ENCODE assay signal across 9 cellular contexts in the genomic region with DNA sequence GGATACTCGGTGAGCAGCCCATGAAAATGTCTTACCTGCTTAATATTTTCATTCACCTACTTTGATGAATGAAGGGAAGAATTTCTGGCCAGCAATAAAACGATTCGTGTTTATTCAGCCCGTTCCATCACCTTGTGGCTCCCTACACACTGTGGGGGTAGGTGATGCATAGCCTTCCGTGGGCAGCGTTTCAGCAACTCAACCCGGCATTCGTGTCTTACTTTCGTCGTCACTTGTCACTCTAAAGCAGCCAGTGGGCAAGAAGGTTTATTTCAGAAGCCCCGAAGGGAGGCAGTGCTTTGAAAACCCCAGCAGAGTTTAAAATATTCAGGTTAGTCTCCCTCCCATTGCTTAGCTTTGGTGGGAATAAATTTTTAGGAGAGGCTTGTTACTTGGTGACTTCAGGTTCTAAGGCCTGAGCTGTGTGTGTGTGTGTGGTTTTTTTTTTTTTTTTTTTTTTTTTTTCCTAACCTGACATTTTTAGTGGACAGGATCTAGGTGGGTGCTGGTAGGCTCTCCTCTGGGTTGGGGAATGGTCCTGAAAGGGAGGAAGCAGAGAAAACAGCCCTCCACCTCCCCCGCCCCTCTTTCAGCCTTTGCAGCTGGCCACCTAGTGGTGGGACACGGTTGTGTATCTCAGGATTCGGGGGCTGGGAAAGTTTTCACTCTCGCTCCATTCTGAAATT. TPM values are rescaled to one million over a fixed set of nuclear protein-coding genes. Genes with fewer than 3 reads are reported as not detected.
DNase-seq lines count a peak whose midpoint lies in the region; ATAC-seq, FAIRE-seq and TF ChIP-seq lines count a peak whose summit lies in the region.
"Had no signal": no experiment of that assay in that cellular context is flagged by ENCODE, and none has a peak within 500 bp of the region (broad histone marks: within the 10 kb centered on the region; RNA-seq: fewer than 3 reads in every experiment).

No MANE protein-coding gene starts in this region.

- H3K79me2 ChIP-seq in keratinocyte (ENCODE audit: control insufficient read depth, insufficient read depth, low read length), result peaks cover 16% of the 10 kb centered on the region

- H3K4me1 Mint-ChIP-seq in WTC11, result peaks cover 51% of the 10 kb centered on the region

- no peaks in the 10 kb centered on the region for H3K27me3 ChIP-seq in keratinocyte (ENCODE audit: control insufficient read depth, extremely low read depth, insufficient read depth, low read length)

- dilution Hi-C loops in keratinocyte (cut with MboI; ENCODE audit: extremely low pct_ligation_motif_present, low sequenced_read_pairs), result loop anchor here (25.0 kb wide), 1 partner anchor 203 kb away; no protein-coding TSS in a partner anchor

- H3K9me3 Mint-ChIP-seq in WTC11, result no peaks in the 10 kb centered on the region

- H3K9me3 ChIP-seq in keratinocyte (ENCODE audit: control insufficient read depth, low read depth, low read length), result no peaks in the 10 kb centered on the region

- H3K4me1 ChIP-seq in keratinocyte (ENCODE audit: control insufficient read depth, extremely low read depth, insufficient read depth, low read length), result peaks cover 34% of the 10 kb centered on the region

- H3K27ac Mint-ChIP-seq in WTC11, result no peak overlapping the region

- no peaks in the 10 kb centered on the region for H3K9me1 ChIP-seq in keratinocyte (ENCODE audit: control insufficient read depth, extremely low read depth, insufficient read depth, low read length)

- H4K20me1 ChIP-seq in keratinocyte (ENCODE audit: control insufficient read depth, extremely low read depth, insufficient read depth, low read length), result no peaks in the 10 kb centered on the region

- FAIRE-seq in D721Med (lab: Jason Lieb, UNC), result no peak
- FAIRE-seq in keratinocyte (lab: Jason Lieb, UNC), result no peak
- FAIRE-seq: endometrium had no signal

- in situ Hi-C loops in KBM-7 (cut with MboI; ENCODE audit: low pct_unique_long_range_greater_than_20kb, low sequenced_read_pairs), result loop anchor here (25.0 kb wide), 1 partner anchor 203 kb away; no protein-coding TSS in a partner anchor

- no peaks in the 10 kb centered on the region for H3K36me3 ChIP-seq in keratinocyte (ENCODE audit: control insufficient read depth in 2 of 2, extremely low read depth in 1 of 2, insufficient read depth in 2 of 2, low read length in 2 of 2)

- no peak for DNase-seq in D721Med (ENCODE audit: insufficient read length, low spot score)
- DNase-seq in KBM-7, result peak; percentile 58
- DNase-seq in WTC11 (ENCODE audit: low spot score), result peak; percentile 80
- DNase-seq in central memory CD4-positive, alpha-beta T cell, result peak; percentile 58
- DNase-seq in keratinocyte (ENCODE audit: low read depth, low spot score), result no peak
- DNase-seq in stimulated activated CD4-positive, alpha-beta T cell treated with anti-CD3 and anti-CD28 coated beads, Interleukin-12 subunit alpha, Interleukin-12 subunit beta, amount 100 ng/mL, for 48 hours (ENCODE audit: low read depth in 2 of 3, low spot score in 1 of 3), result peak in 2 of 3 donors; percentile 48 to 50
- DNase-seq in NCI-H2107 (lab: John Stamatoyannopoulos, UW), result no peak

- peak overlapping the region; percentile 82 for H3K4me3 Mint-ChIP-seq in WTC11

- H3K9ac ChIP-seq in keratinocyte (ENCODE audit: control insufficient read depth, extremely low read depth, insufficient read depth, low read length), result peak overlapping the region; percentile 70

- H3K36me3 Mint-ChIP-seq in WTC11, result no peaks in the 10 kb centered on the region

- H2AFZ ChIP-seq in keratinocyte (ENCODE audit: control insufficient read depth, low read length), result peak overlapping the region; percentile 17

- peak overlapping the region; percentile 63 to 94 (median 91) for H3K4me3 ChIP-seq in keratinocyte (ENCODE audit: control insufficient read depth in 2 of 3, extremely low read depth in 1 of 3, insufficient read depth in 2 of 3, low read depth in 1 of 3, low read length in 3 of 3)

- H3K27me3 Mint-ChIP-seq in WTC11 (ENCODE audit: low read depth), result peaks cover 18% of the 10 kb centered on the region

- no peak overlapping the region for H3K27ac ChIP-seq in keratinocyte (ENCODE audit: control insufficient read depth, insufficient read depth, low read length)

- TF ChIP-seq CTCF in D721Med (IDR thresholded peaks at IDR 0.05; ENCODE audit: insufficient read depth, missing control alignments) (peak; percentile 78), WTC11 (IDR thresholded peaks at IDR 0.05) (peak; percentile 86), keratinocyte (optimal IDR thresholded peaks at IDR 0.05 in 1 of 3, IDR thresholded peaks at IDR 0.05 in 1 of 3, conservative IDR thresholded peaks at IDR 0.05 in 1 of 3; ENCODE audit: extremely low read depth in 1 of 3, insufficient read depth in 2 of 3, low read length in 3 of 3) (peak; percentile 81 to 91 (median 84))

- H3K4me2 ChIP-seq in keratinocyte (ENCODE audit: control insufficient read depth, extremely low read depth, insufficient read depth, low read depth, low read length), result peak overlapping the region; percentile 91

- POLR2A ChIA-PET in WTC11 (lab: Charles Lee), result interaction anchor here (0.5 kb wide), 1 partner anchor 376 kb away, joined by 3 read pairs; no protein-coding TSS in a partner anchor

- CTCF ChIA-PET in WTC11 (lab: Charles Lee), result interaction anchor here (0.6 to 4.5 kb wide), 31 partner anchors 9 to 279 kb away, joined by 3 to 59 read pairs (median 4); partner anchors contain the start of gene DENND10

- ATAC-seq in WTC11 (peak; percentile 12), HG02885 (IDR thresholded peaks at IDR 0.05; ENCODE audit: poor library complexity, unreplicated experiment) (no peak)

TF ChIP-seq in WTC11, 78 proteins besides CTCF, POLR2A, EP300 and RAD21:
- TF ChIP-seq SOX15 (CRISPR knock-in tag; IDR thresholded peaks at IDR 0.05) (no peak), ZNF263 (CRISPR knock-in tag; IDR thresholded peaks at IDR 0.05; ENCODE audit: low read depth) (no peak), ELF4 (CRISPR knock-in tag; IDR thresholded peaks at IDR 0.05; ENCODE audit: low read depth) (no peak), GABPB1 (CRISPR knock-in tag; IDR thresholded peaks at IDR 0.05) (no peak), SMAD4 (CRISPR knock-in tag; IDR thresholded peaks at IDR 0.05) (no peak), NFE2L1 (CRISPR knock-in tag; IDR thresholded peaks at IDR 0.05) (no peak), NR2C2 (CRISPR knock-in tag; IDR thresholded peaks at IDR 0.05) (no peak), NFYB (CRISPR knock-in tag; conservative IDR thresholded peaks at IDR 0.05; ENCODE audit: low read depth) (no peak), CBFB (CRISPR knock-in tag; IDR thresholded peaks at IDR 0.05; ENCODE audit: low read depth) (no peak), SP1 (CRISPR knock-in tag; conservative IDR thresholded peaks at IDR 0.05) (no peak), IRF2 (CRISPR knock-in tag; IDR thresholded peaks at IDR 0.05; ENCODE audit: borderline replicate concordance, low read depth) (no peak)
- TF ChIP-seq, protein P1, sequence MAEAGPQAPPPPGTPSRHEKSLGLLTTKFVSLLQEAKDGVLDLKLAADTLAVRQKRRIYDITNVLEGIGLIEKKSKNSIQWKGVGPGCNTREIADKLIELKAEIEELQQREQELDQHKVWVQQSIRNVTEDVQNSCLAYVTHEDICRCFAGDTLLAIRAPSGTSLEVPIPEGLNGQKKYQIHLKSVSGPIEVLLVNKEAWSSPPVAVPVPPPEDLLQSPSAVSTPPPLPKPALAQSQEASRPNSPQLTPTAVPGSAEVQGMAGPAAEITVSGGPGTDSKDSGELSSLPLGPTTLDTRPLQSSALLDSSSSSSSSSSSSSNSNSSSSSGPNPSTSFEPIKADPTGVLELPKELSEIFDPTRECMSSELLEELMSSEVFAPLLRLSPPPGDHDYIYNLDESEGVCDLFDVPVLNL (CRISPR knock-in tag; IDR thresholded peaks at IDR 0.05; ENCODE audit: borderline replicate concordance, low read depth), result no peak

RNA-seq across cellular contexts. Expression of gene GRK5, which starts 1.8 kb away (rescaled TPM):
- total RNA-seq in WTC11 (2021), result 1.9 to 2.3 TPM (median 2.2 TPM) in 3 replicates
- 3.6 to 12.2 TPM (median 7.6 TPM) in 3 replicates for polyA plus RNA-seq in keratinocyte
- 2.8 TPM for polyA plus RNA-seq in keratinocyte (2011; ENCODE audit: low read depth)
- polyA plus RNA-seq in keratinocyte (2011; cell fraction: cytosol; rRNA removed), result 6.6 and 7.3 TPM in 2 replicates
- polyA plus RNA-seq in keratinocyte (2011; cell fraction: nucleus; rRNA removed), result 6.1 and 8.2 TPM in 2 replicates
- polyA plus RNA-seq in keratinocyte (2012; ENCODE audit: low replicate concordance), result 3.0 and 12.6 TPM in 2 replicates
- 3.6 to 10.9 TPM (median 5.2 TPM) in 3 replicates for polyA minus RNA-seq in keratinocyte
- polyA minus RNA-seq in keratinocyte (2011; cell fraction: cytosol; rRNA and poly(A)+ RNA removed), result 3.5 TPM
- polyA minus RNA-seq in keratinocyte (2011; cell fraction: nucleus; rRNA and poly(A)+ RNA removed), result 2.2 and 3.3 TPM in 2 replicates

RNA-seq across cellular contexts. Expression of gene PRDX3, which starts 30.6 kb away (rescaled TPM):
- total RNA-seq in WTC11 (2021), result 167 to 175 TPM (median 173 TPM) in 3 replicates
- 251 to 304 TPM (median 266 TPM) in 3 replicates for polyA plus RNA-seq in keratinocyte
- 25.9 TPM for polyA plus RNA-seq in keratinocyte (2011; ENCODE audit: low read depth)
- 167 and 288 TPM in 2 replicates for polyA plus RNA-seq in keratinocyte (2011; cell fraction: cytosol; rRNA removed)
- 127 and 160 TPM in 2 replicates for polyA plus RNA-seq in keratinocyte (2011; cell fraction: nucleus; rRNA removed)
- 84.3 and 187 TPM in 2 replicates for polyA plus RNA-seq in keratinocyte (2012; ENCODE audit: low replicate concordance)
- polyA minus RNA-seq in keratinocyte, result 181 to 213 TPM (median 205 TPM) in 3 replicates
- 120 TPM for polyA minus RNA-seq in keratinocyte (2011; cell fraction: cytosol; rRNA and poly(A)+ RNA removed)
- 69.7 and 85.3 TPM in 2 replicates for polyA minus RNA-seq in keratinocyte (2011; cell fraction: nucleus; rRNA and poly(A)+ RNA removed)

RNA-seq across cellular contexts. Expression of gene SFXN4, which starts 43.7 kb away (rescaled TPM):
- 23.8 to 25.9 TPM (median 24.0 TPM) in 3 replicates for total RNA-seq in WTC11 (2021)
- 17.0 to 27.6 TPM (median 20.9 TPM) in 3 replicates for polyA plus RNA-seq in keratinocyte
- 16.3 TPM for polyA plus RNA-seq in keratinocyte (2011; ENCODE audit: low read depth)
- polyA plus RNA-seq in keratinocyte (2011; cell fraction: cytosol; rRNA removed), result 18.0 and 35.0 TPM in 2 replicates
- polyA plus RNA-seq in keratinocyte (2011; cell fraction: nucleus; rRNA removed), result 29.9 and 35.9 TPM in 2 replicates
- 11.3 and 18.1 TPM in 2 replicates for polyA plus RNA-seq in keratinocyte (2012; ENCODE audit: low replicate concordance)
- 6.4 to 20.1 TPM (median 15.6 TPM) in 3 replicates for polyA minus RNA-seq in keratinocyte
- 8.8 TPM for polyA minus RNA-seq in keratinocyte (2011; cell fraction: cytosol; rRNA and poly(A)+ RNA removed)
- polyA minus RNA-seq in keratinocyte (2011; cell fraction: nucleus; rRNA and poly(A)+ RNA removed), result 5.0 and 6.8 TPM in 2 replicates

Comparison
In these comparisons a context has a peak if more than half of its experiments do, and no peak if none do; other contexts are left out.
1. DNase-seq: peak in KBM-7 (single experiment), WTC11 (single experiment), central memory CD4-positive, alpha-beta T cell (single experiment) and stimulated activated CD4-positive, alpha-beta T cell treated with anti-CD3 and anti-CD28 coated beads, Interleukin-12 subunit alpha, Interleukin-12 subunit beta, amount 100 ng/mL, for 48 hours (2 of 3); none in D721Med (single experiment), keratinocyte (single experiment) and NCI-H2107 (single experiment).
2. Peak in every context shown above with its lines, with median percentiles within 50 percentile points of each other: CTCF ChIP-seq.